Comparison of ENCODE assay signal across 20 cellular contexts in genomic region chr1:58033311-58033710, GRCh38.
A peak's percentile ranks its signal among the peaks of the same experiment; 100 is the strongest.
DNase-seq lines count a peak whose midpoint lies in the region; ATAC-seq and TF ChIP-seq lines count a peak whose summit lies in the region.
"Had no signal": no experiment of that assay in that cellular context is flagged by ENCODE, and none has a peak within 500 bp of the region (broad histone marks: within the 10 kb centered on the region; RNA-seq: fewer than 3 reads in every experiment).

No MANE protein-coding gene starts in this region.

- H4K20me1 ChIP-seq in GM23338 (replicated peaks; ENCODE audit: insufficient read depth) = no peaks in the 10 kb centered on the region
- H4K20me1 ChIP-seq: BLaER1 had no signal

- H3K79me2 ChIP-seq in GM23338 (replicated peaks; ENCODE audit: insufficient read depth) (no peaks in the 10 kb centered on the region), mesendoderm (ENCODE audit: control insufficient read depth, insufficient read depth, low read length) (no peaks in the 10 kb centered on the region)

- no peaks in the 10 kb centered on the region for H3K9me3 ChIP-seq in HUES64 (ENCODE audit: insufficient read depth, low read depth, low read length)

- H3K9me2 ChIP-seq in GM23338 (ENCODE audit: insufficient read depth) = no peaks in the 10 kb centered on the region; the same call in 1 of the 2 replicates

- no peak for TF ChIP-seq CTCF in GM23338 (conservative IDR thresholded peaks at IDR 0.05; ENCODE audit: low read depth in 2 of 2)

- H3K27me3 ChIP-seq in GM23338 (ENCODE audit: insufficient read depth) (no peaks in the 10 kb centered on the region), HUES64 (ENCODE audit: insufficient read depth, low read length) (no peaks in the 10 kb centered on the region), mesendoderm (ENCODE audit: insufficient read depth, low read length, poor library complexity) (no peaks in the 10 kb centered on the region)
- H3K27me3 ChIP-seq: BLaER1 had no signal

- H3K27me3 Mint-ChIP-seq in GM23338 (ENCODE audit: insufficient read depth, low read depth, poor library complexity) = peaks cover 2% of the 10 kb centered on the region
- H3K27me3 Mint-ChIP-seq in activated T-helper 2 cell treated with anti-CD3 and anti-CD28 coated beads, Interferon-gamma antibody, Interleukin-2, Interleukin-4, amounts not matched to agents 10 μg/mL and 5 μg/mL and 100 μg/mL, durations not matched to agents 14 hours and 24 hours and 36 hours (ENCODE audit: low read depth) = peaks cover 12% of the 10 kb centered on the region
- H3K27me3 Mint-ChIP-seq in activated naive CD4-positive, alpha-beta T cell treated with anti-CD3 and anti-CD28 coated beads for 36 hours (ENCODE audit: low read depth) = peaks cover 14% of the 10 kb centered on the region

- no peak overlapping the region for H2BK15ac ChIP-seq in mesendoderm (replicated peaks; ENCODE audit: low read depth)

- peaks cover 60% of the 10 kb centered on the region for H3K4me1 Mint-ChIP-seq in GM23338
- no peaks in the 10 kb centered on the region for H3K4me1 Mint-ChIP-seq in activated T-helper 2 cell treated with anti-CD3 and anti-CD28 coated beads, Interferon-gamma antibody, Interleukin-2, Interleukin-4, amounts not matched to agents 10 μg/mL and 5 μg/mL and 100 μg/mL, durations not matched to agents 14 hours and 24 hours and 36 hours (ENCODE audit: low read depth)
- H3K4me1 Mint-ChIP-seq in activated naive CD4-positive, alpha-beta T cell treated with anti-CD3 and anti-CD28 coated beads for 36 hours (ENCODE audit: low read depth) = no peaks in the 10 kb centered on the region
- H3K4me1 Mint-ChIP-seq: CD14-positive monocyte had no signal

- H3K56ac ChIP-seq in mesendoderm (ENCODE audit: low read length) = no peak overlapping the region

- CTCF ChIA-PET in activated naive CD4-positive, alpha-beta T cell treated with anti-CD3 and anti-CD28 coated beads for 36 hours (lab: Charles Lee) = no interaction called here

- H3K4ac ChIP-seq in mesendoderm (ENCODE audit: low read depth, low read length) = no peak overlapping the region

- peaks cover 48% of the 10 kb centered on the region for H3K4me1 ChIP-seq in GM23338 (ENCODE audit: insufficient read depth)
- H3K4me1 ChIP-seq in HUES64 (ENCODE audit: insufficient read depth, low read length) = peaks cover 44% of the 10 kb centered on the region
- peaks cover 10% of the 10 kb centered on the region for H3K4me1 ChIP-seq in mesendoderm (ENCODE audit: control insufficient read depth, low read depth, low read length)

- no peak overlapping the region for H2BK120ac ChIP-seq in mesendoderm (ENCODE audit: low read depth, low read length)

- H2AFZ ChIP-seq in GM23338 = no peak overlapping the region

- H3K4me3 ChIP-seq in GM23338 (no peak overlapping the region), HUES64 (ENCODE audit: low read length) (no peak overlapping the region), mesendoderm (ENCODE audit: low read length) (no peak overlapping the region)
- H3K4me3 ChIP-seq: BLaER1, GM12878 had no signal

- intact Hi-C loops in activated T-helper 2 cell treated with anti-CD3 and anti-CD28 coated beads, Interferon-gamma antibody, Interleukin-2, Interleukin-4, amounts not matched to agents 10 μg/mL and 5 μg/mL and 100 μg/mL, durations not matched to agents 14 hours and 24 hours and 36 hours (cut with micrococcal nuclease) = no loop called here
- intact Hi-C loops in activated naive CD4-positive, alpha-beta T cell treated with anti-CD3 and anti-CD28 coated beads for 36 hours (cut with micrococcal nuclease) = no loop called here

- H4K5ac ChIP-seq in mesendoderm (ENCODE audit: low read length) = no peak overlapping the region

- H2AK5ac ChIP-seq in mesendoderm (ENCODE audit: low read length) = no peak overlapping the region

- H3K79me1 ChIP-seq in mesendoderm (ENCODE audit: low read length) = no peaks in the 10 kb centered on the region

- H3K27ac Mint-ChIP-seq in GM23338 = peak overlapping the region; percentile 88
- no peak overlapping the region for H3K27ac Mint-ChIP-seq in activated T-helper 2 cell treated with anti-CD3 and anti-CD28 coated beads, Interferon-gamma antibody, Interleukin-2, Interleukin-4, amounts not matched to agents 10 μg/mL and 5 μg/mL and 100 μg/mL, durations not matched to agents 14 hours and 24 hours and 36 hours
- no peak overlapping the region for H3K27ac Mint-ChIP-seq in activated naive CD4-positive, alpha-beta T cell treated with anti-CD3 and anti-CD28 coated beads for 36 hours
- H3K27ac Mint-ChIP-seq: CD14-positive monocyte; CD8-positive, alpha-beta T cell had no signal

- H3K9me3 Mint-ChIP-seq in GM23338 = no peaks in the 10 kb centered on the region
- H3K9me3 Mint-ChIP-seq in activated T-helper 2 cell treated with anti-CD3 and anti-CD28 coated beads, Interferon-gamma antibody, Interleukin-2, Interleukin-4, amounts not matched to agents 10 μg/mL and 5 μg/mL and 100 μg/mL, durations not matched to agents 14 hours and 24 hours and 36 hours = no peaks in the 10 kb centered on the region
- H3K9me3 Mint-ChIP-seq in activated naive CD4-positive, alpha-beta T cell treated with anti-CD3 and anti-CD28 coated beads for 36 hours = no peaks in the 10 kb centered on the region
- H3K9me3 Mint-ChIP-seq: CD8-positive, alpha-beta T cell had no signal

- H3F3A ChIP-seq in GM23338 (replicated peaks; ENCODE audit: low read depth) = peaks cover 25% of the 10 kb centered on the region

- no peak overlapping the region for H3K4me2 ChIP-seq in GM23338
- no peak overlapping the region for H3K4me2 ChIP-seq in mesendoderm (ENCODE audit: low read length)
- H3K4me2 ChIP-seq: BLaER1 had no signal

- H4K8ac ChIP-seq in mesendoderm (ENCODE audit: low read depth, low read length) = no peak overlapping the region

- H3K27ac ChIP-seq in GM23338 (ENCODE audit: low read depth) (peak overlapping the region; percentile 95), HUES64 (ENCODE audit: low read depth, low read length) (peak overlapping the region; percentile 87; the same call in 1 of the 2 replicates), mesendoderm (ENCODE audit: low read depth, low read length) (no peak overlapping the region)
- H3K27ac ChIP-seq: BLaER1, HL-60 had no signal

- H3K18ac ChIP-seq in mesendoderm (ENCODE audit: low read length) = no peak overlapping the region

- H3K23ac ChIP-seq in mesendoderm (ENCODE audit: low read length) = no peak overlapping the region

- ATAC-seq in GM23338 (no peak), HG02678 (IDR thresholded peaks at IDR 0.05; ENCODE audit: unreplicated experiment) (no peak)
- ATAC-seq: CD8-positive, alpha-beta T cell; GM12878 had no signal

- H3K9ac ChIP-seq in HUES64 (ENCODE audit: low read depth, low read length) = no peak overlapping the region
- no peak overlapping the region for H3K9ac ChIP-seq in mesendoderm (ENCODE audit: low read length)
- H3K9ac ChIP-seq: BLaER1 had no signal

- peaks cover 3% of the 10 kb centered on the region; the same call in 1 of the 3 replicates for H3K36me3 Mint-ChIP-seq in GM23338 (ENCODE audit: low read depth)
- H3K36me3 Mint-ChIP-seq in activated T-helper 2 cell treated with anti-CD3 and anti-CD28 coated beads, Interferon-gamma antibody, Interleukin-2, Interleukin-4, amounts not matched to agents 10 μg/mL and 5 μg/mL and 100 μg/mL, durations not matched to agents 14 hours and 24 hours and 36 hours (ENCODE audit: low read depth) = no peaks in the 10 kb centered on the region
- no peaks in the 10 kb centered on the region for H3K36me3 Mint-ChIP-seq in activated naive CD4-positive, alpha-beta T cell treated with anti-CD3 and anti-CD28 coated beads for 36 hours (ENCODE audit: low read depth)
- H3K36me3 Mint-ChIP-seq: CD14-positive monocyte; CD8-positive, alpha-beta T cell had no signal

- H3K36me3 ChIP-seq in GM23338 (ENCODE audit: insufficient read depth) = no peaks in the 10 kb centered on the region
- H3K36me3 ChIP-seq in HUES64 (ENCODE audit: insufficient read depth, low read length) = no peaks in the 10 kb centered on the region
- no peaks in the 10 kb centered on the region for H3K36me3 ChIP-seq in mesendoderm (ENCODE audit: control insufficient read depth, insufficient read depth, low read length)
- H3K36me3 ChIP-seq: BLaER1 had no signal

- DNase-seq in GM23338 (ENCODE audit: low spot score) (no peak), foreskin melanocyte (peak; percentile 72), mesendoderm (peak; percentile 83)
- no peak for DNase-seq in activated T-helper 2 cell treated with anti-CD3 and anti-CD28 coated beads, Interferon-gamma antibody, Interleukin-2, Interleukin-4, amounts not matched to agents 10 μg/mL and 5 μg/mL and 100 μg/mL, durations not matched to agents 14 hours and 24 hours and 36 hours (ENCODE audit: low spot score)
- DNase-seq in activated naive CD4-positive, alpha-beta T cell treated with anti-CD3 and anti-CD28 coated beads for 36 hours = no peak
- DNase-seq: 8988T; CD8-positive, alpha-beta T cell; COR-L47; DMS 273 treated with DMSO at 0.1 percent for 48 hours; DMS53; DND-41; EL; HCEC 1CT; KG1 had no signal

- no peak overlapping the region for H3K4me3 Mint-ChIP-seq in GM23338
- no peak overlapping the region for H3K4me3 Mint-ChIP-seq in activated T-helper 2 cell treated with anti-CD3 and anti-CD28 coated beads, Interferon-gamma antibody, Interleukin-2, Interleukin-4, amounts not matched to agents 10 μg/mL and 5 μg/mL and 100 μg/mL, durations not matched to agents 14 hours and 24 hours and 36 hours (ENCODE audit: low read depth)
- no peak overlapping the region for H3K4me3 Mint-ChIP-seq in activated naive CD4-positive, alpha-beta T cell treated with anti-CD3 and anti-CD28 coated beads for 36 hours
- H3K4me3 Mint-ChIP-seq: CD8-positive, alpha-beta T cell had no signal

- 87% methylated on average over 2 of the region's 2 CpGs for WGBS in HUES64
- no CpG with 5 or more reads among the region's 2 CpGs for WGBS in mesendoderm (ENCODE audit: extremely low coverage, insufficient coverage, low lambda C conversion rate)

- H2BK5ac ChIP-seq in mesendoderm (ENCODE audit: low read length) = no peak overlapping the region

TF ChIP-seq in GM23338, 12 proteins besides CTCF, POLR2A, EP300 and RAD21 (continues in another document):
- no peak for TF ChIP-seq EZH2 (IDR thresholded peaks at IDR 0.05; ENCODE audit: low read depth, unreplicated experiment)
- TF ChIP-seq NANOG (IDR thresholded peaks at IDR 0.05; ENCODE audit: borderline replicate concordance) = no peak
- TF ChIP-seq, protein P1, sequence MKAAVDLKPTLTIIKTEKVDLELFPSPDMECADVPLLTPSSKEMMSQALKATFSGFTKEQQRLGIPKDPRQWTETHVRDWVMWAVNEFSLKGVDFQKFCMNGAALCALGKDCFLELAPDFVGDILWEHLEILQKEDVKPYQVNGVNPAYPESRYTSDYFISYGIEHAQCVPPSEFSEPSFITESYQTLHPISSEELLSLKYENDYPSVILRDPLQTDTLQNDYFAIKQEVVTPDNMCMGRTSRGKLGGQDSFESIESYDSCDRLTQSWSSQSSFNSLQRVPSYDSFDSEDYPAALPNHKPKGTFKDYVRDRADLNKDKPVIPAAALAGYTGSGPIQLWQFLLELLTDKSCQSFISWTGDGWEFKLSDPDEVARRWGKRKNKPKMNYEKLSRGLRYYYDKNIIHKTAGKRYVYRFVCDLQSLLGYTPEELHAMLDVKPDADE (IDR thresholded peaks at IDR 0.05) = no peak
- TF ChIP-seq CREB1 (CRISPR knock-in tag; IDR thresholded peaks at IDR 0.05; ENCODE audit: low read depth) = no peak
- no peak for TF ChIP-seq JUNB (IDR thresholded peaks at IDR 0.05; ENCODE audit: unreplicated experiment)
- no peak for TF ChIP-seq STAT1 (IDR thresholded peaks at IDR 0.05; ENCODE audit: unreplicated experiment)
- no peak for TF ChIP-seq ZNF114 (CRISPR knock-in tag; IDR thresholded peaks at IDR 0.05)

Comparison
In these comparisons a context has a peak if more than half of its experiments do, and no peak if none do; other contexts are left out.
1. DNase-seq: peak in foreskin melanocyte (single experiment) and mesendoderm (single experiment); none in GM23338 (single experiment), activated T-helper 2 cell treated with anti-CD3 and anti-CD28 coated beads, Interferon-gamma antibody, Interleukin-2, Interleukin-4, amounts not matched to agents 10 μg/mL and 5 μg/mL and 100 μg/mL, durations not matched to agents 14 hours and 24 hours and 36 hours (single experiment) and activated naive CD4-positive, alpha-beta T cell treated with anti-CD3 and anti-CD28 coated beads for 36 hours (single experiment).